ENCODE assay signal across 1 cellular context in the genomic region with DNA sequence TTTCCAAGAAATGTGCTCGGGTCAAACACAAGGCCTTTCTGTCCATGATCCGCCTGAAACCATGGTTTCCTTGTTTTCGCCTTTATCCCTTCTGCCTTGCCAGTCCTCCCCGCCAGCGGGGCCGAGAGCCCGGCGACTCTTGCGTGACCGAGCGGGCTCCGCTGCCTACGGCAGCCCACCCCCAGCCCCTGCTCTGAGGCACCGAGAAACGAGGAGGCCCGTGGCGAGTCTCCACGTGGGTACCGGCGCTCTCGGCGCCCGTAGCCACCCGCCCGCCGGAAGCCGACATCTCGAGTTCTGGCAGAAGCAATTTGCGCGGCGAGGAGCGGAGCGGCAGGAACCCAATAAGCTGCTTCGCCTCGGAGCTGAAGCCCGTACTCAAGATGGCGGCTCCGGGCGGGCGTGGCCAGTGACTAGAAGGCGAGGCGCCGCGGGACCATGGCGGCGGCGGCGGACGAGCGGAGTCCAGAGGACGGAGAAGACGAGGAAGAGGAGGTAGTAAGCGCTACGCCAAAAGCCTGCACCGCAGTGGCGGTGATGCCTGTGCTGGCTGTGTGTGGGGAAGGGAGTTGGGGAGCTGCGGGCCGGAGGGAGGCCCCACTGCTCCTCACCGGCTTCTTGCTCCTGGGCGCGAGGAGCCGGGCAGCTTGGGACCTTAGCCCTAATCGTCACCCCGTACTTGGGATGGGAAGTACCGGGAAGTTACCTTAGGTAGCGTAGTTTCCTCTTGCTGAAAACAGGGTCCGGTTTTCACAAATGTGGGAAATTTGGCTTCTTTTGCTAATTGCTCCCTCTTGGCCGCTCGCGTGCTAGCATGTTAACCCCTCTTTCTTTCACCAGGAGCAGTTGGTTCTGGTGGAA.
A peak's percentile ranks its signal among the peaks of the same experiment; 100 is the strongest.
TF ChIP-seq lines count a peak whose summit lies in the region.

A gene with protein sequence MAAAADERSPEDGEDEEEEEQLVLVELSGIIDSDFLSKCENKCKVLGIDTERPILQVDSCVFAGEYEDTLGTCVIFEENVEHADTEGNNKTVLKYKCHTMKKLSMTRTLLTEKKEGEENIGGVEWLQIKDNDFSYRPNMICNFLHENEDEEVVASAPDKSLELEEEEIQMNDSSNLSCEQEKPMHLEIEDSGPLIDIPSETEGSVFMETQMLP (plus strand): TSS at position 375 of the 861 bp plus-strand sequence. CDS start 64 bp downstream, at position 439.

TF ChIP-seq in HepG2, 621 proteins besides CTCF, POLR2A, EP300 and RAD21 (continued from another document and continues in another):
- TF ChIP-seq, protein P1, sequence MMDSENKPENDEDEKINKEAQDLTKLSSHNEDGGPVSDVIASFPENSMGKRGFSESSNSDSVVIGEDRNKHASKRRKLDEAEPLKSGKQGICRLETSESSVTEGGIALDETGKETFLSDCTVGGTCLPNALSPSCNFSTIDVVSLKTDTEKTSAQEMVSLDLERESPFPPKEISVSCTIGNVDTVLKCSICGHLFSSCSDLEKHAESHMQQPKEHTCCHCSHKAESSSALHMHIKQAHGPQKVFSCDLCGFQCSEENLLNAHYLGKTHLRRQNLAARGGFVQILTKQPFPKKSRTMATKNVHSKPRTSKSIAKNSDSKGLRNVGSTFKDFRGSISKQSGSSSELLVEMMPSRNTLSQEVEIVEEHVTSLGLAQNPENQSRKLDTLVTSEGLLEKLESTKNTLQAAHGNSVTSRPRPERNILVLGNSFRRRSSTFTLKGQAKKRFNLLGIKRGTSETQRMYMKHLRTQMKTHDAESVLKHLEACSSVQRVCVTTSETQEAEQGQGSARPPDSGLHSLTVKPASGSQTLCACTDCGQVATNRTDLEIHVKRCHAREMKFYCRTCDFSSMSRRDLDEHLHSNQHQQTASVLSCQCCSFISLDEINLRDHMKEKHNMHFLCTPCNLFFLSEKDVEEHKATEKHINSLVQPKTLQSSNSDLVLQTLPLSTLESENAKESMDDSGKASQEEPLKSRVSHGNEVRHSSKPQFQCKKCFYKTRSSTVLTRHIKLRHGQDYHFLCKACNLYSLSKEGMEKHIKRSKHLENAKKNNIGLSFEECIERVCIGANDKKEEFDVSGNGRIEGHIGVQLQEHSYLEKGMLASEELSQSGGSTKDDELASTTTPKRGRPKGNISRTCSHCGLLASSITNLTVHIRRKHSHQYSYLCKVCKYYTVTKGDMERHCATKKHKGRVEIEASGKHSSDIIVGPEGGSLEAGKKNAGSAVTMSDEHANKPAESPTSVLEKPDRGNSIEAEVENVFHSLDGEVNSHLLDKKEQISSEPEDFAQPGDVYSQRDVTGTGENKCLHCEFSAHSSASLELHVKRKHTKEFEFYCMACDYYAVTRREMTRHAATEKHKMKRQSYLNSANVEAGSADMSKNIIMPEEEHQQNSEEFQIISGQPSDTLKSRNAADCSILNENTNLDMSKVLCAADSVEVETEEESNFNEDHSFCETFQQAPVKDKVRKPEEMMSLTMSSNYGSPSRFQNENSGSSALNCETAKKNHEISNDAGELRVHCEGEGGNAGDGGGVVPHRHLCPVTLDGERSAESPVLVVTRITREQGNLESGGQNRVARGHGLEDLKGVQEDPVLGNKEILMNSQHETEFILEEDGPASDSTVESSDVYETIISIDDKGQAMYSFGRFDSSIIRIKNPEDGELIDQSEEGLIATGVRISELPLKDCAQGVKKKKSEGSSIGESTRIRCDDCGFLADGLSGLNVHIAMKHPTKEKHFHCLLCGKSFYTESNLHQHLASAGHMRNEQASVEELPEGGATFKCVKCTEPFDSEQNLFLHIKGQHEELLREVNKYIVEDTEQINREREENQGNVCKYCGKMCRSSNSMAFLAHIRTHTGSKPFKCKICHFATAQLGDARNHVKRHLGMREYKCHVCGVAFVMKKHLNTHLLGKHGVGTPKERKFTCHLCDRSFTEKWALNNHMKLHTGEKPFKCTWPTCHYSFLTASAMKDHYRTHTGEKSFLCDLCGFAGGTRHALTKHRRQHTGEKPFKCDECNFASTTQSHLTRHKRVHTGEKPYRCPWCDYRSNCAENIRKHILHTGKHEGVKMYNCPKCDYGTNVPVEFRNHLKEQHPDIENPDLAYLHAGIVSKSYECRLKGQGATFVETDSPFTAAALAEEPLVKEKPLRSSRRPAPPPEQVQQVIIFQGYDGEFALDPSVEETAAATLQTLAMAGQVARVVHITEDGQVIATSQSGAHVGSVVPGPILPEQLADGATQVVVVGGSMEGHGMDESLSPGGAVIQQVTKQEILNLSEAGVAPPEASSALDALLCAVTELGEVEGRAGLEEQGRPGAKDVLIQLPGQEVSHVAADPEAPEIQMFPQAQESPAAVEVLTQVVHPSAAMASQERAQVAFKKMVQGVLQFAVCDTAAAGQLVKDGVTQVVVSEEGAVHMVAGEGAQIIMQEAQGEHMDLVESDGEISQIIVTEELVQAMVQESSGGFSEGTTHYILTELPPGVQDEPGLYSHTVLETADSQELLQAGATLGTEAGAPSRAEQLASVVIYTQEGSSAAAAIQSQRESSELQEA (CRISPR knock-in tag; IDR thresholded peaks at IDR 0.05; ENCODE audit: not compliant biosample characterization), result peak; percentile 83
- TF ChIP-seq HDAC2 (CRISPR knock-in tag; IDR thresholded peaks at IDR 0.05) (peak; percentile 66), ZNF598 (CRISPR knock-in tag; IDR thresholded peaks at IDR 0.05; ENCODE audit: borderline replicate concordance) (peak; percentile 93; the same call in 1 of the 2 replicates), KLF16 (CRISPR knock-in tag; IDR thresholded peaks at IDR 0.05) (peak in 1 of 2 experiments; percentile 87; a peak in 2 of 4 replicates), ZNF720 (CRISPR knock-in tag; IDR thresholded peaks at IDR 0.05) (no peak), KDM1A (CRISPR knock-in tag; IDR thresholded peaks at IDR 0.05) (no peak), HHEX (CRISPR knock-in tag; IDR thresholded peaks at IDR 0.05) (no peak), ZNF567 (CRISPR knock-in tag; IDR thresholded peaks at IDR 0.05; ENCODE audit: borderline replicate concordance) (0 out of 2 replicates have a peak, but pooled peaks have one; percentile 56), ASH2L (IDR thresholded peaks at IDR 0.05; ENCODE audit: insufficient read length, low read depth, low read length) (peak; percentile 89), REPIN1 (CRISPR knock-in tag; IDR thresholded peaks at IDR 0.05; ENCODE audit: borderline replicate concordance, low read depth) (peak; percentile 88; the same call in 1 of the 2 replicates), GZF1 (CRISPR knock-in tag; IDR thresholded peaks at IDR 0.05) (no peak; the same call in 1 of the 2 replicates), IKZF1 (IDR thresholded peaks at IDR 0.05) (no peak), GATAD2A (CRISPR knock-in tag; IDR thresholded peaks at IDR 0.05) (peak; percentile 74; the same call in 1 of the 2 replicates), PHF5A (CRISPR knock-in tag; IDR thresholded peaks at IDR 0.05; ENCODE audit: low read depth, unreplicated experiment) (peak; percentile 88), SETDB1 (CRISPR knock-in tag; IDR thresholded peaks at IDR 0.05; ENCODE audit: borderline replicate concordance) (no peak), CBX5 (CRISPR knock-in tag; IDR thresholded peaks at IDR 0.05; ENCODE audit: borderline replicate concordance) (peak; percentile 68; the same call in 1 of the 2 replicates), ZNF446 (CRISPR knock-in tag; IDR thresholded peaks at IDR 0.05) (no peak; the same call in none of the 2 replicates), AGO2 (optimal IDR thresholded peaks at IDR 0.05; ENCODE audit: low read depth, low read length) (peak; percentile 85), FOSL1 (CRISPR knock-in tag; IDR thresholded peaks at IDR 0.05; ENCODE audit: borderline replicate concordance) (peak; percentile 41; the same call in 1 of the 2 replicates), ZNF546 (CRISPR knock-in tag; conservative IDR thresholded peaks at IDR 0.05) (peak; percentile 77; the same call in 1 of the 2 replicates), CHD2 (IDR thresholded peaks at IDR 0.05; ENCODE audit: low read depth, low read length) (no peak), ATAD3A (CRISPR knock-in tag; IDR thresholded peaks at IDR 0.05) (no peak), BRCA1 (CRISPR knock-in tag; IDR thresholded peaks at IDR 0.05) (peak; percentile 41; the same call in 1 of the 2 replicates), ZNF343 (CRISPR knock-in tag; IDR thresholded peaks at IDR 0.05) (peak; percentile 90), ZNF337 (CRISPR knock-in tag; IDR thresholded peaks at IDR 0.05; ENCODE audit: borderline replicate concordance, low read depth) (0 out of 2 replicates have a peak, but pooled peaks have one; percentile 82), MBNL3 (CRISPR knock-in tag; conservative IDR thresholded peaks at IDR 0.05) (no peak)
- TF ChIP-seq, protein P2, sequence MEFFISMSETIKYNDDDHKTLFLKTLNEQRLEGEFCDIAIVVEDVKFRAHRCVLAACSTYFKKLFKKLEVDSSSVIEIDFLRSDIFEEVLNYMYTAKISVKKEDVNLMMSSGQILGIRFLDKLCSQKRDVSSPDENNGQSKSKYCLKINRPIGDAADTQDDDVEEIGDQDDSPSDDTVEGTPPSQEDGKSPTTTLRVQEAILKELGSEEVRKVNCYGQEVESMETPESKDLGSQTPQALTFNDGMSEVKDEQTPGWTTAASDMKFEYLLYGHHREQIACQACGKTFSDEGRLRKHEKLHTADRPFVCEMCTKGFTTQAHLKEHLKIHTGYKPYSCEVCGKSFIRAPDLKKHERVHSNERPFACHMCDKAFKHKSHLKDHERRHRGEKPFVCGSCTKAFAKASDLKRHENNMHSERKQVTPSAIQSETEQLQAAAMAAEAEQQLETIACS (CRISPR knock-in tag; IDR thresholded peaks at IDR 0.05), result no peak
- TF ChIP-seq, protein P3, sequence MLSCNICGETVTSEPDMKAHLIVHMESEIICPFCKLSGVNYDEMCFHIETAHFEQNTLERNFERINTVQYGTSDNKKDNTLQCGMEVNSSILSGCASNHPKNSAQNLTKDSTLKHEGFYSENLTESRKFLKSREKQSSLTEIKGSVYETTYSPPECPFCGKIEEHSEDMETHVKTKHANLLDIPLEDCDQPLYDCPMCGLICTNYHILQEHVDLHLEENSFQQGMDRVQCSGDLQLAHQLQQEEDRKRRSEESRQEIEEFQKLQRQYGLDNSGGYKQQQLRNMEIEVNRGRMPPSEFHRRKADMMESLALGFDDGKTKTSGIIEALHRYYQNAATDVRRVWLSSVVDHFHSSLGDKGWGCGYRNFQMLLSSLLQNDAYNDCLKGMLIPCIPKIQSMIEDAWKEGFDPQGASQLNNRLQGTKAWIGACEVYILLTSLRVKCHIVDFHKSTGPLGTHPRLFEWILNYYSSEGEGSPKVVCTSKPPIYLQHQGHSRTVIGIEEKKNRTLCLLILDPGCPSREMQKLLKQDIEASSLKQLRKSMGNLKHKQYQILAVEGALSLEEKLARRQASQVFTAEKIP (CRISPR knock-in tag; IDR thresholded peaks at IDR 0.05; ENCODE audit: borderline replicate concordance), result no peak
- TF ChIP-seq, protein P4, sequence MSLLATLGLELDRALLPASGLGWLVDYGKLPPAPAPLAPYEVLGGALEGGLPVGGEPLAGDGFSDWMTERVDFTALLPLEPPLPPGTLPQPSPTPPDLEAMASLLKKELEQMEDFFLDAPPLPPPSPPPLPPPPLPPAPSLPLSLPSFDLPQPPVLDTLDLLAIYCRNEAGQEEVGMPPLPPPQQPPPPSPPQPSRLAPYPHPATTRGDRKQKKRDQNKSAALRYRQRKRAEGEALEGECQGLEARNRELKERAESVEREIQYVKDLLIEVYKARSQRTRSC (CRISPR knock-in tag; IDR thresholded peaks at IDR 0.05; ENCODE audit: low read depth), result no peak
- TF ChIP-seq, protein P5, sequence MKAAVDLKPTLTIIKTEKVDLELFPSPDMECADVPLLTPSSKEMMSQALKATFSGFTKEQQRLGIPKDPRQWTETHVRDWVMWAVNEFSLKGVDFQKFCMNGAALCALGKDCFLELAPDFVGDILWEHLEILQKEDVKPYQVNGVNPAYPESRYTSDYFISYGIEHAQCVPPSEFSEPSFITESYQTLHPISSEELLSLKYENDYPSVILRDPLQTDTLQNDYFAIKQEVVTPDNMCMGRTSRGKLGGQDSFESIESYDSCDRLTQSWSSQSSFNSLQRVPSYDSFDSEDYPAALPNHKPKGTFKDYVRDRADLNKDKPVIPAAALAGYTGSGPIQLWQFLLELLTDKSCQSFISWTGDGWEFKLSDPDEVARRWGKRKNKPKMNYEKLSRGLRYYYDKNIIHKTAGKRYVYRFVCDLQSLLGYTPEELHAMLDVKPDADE (CRISPR knock-in tag; IDR thresholded peaks at IDR 0.05), result no peak; the same call in 1 of the 2 replicates
- TF ChIP-seq, protein P6, sequence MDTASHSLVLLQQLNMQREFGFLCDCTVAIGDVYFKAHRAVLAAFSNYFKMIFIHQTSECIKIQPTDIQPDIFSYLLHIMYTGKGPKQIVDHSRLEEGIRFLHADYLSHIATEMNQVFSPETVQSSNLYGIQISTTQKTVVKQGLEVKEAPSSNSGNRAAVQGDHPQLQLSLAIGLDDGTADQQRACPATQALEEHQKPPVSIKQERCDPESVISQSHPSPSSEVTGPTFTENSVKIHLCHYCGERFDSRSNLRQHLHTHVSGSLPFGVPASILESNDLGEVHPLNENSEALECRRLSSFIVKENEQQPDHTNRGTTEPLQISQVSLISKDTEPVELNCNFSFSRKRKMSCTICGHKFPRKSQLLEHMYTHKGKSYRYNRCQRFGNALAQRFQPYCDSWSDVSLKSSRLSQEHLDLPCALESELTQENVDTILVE (CRISPR knock-in tag; IDR thresholded peaks at IDR 0.05), result peak; percentile 89; the same call in 1 of the 2 replicates
- TF ChIP-seq, protein P7, sequence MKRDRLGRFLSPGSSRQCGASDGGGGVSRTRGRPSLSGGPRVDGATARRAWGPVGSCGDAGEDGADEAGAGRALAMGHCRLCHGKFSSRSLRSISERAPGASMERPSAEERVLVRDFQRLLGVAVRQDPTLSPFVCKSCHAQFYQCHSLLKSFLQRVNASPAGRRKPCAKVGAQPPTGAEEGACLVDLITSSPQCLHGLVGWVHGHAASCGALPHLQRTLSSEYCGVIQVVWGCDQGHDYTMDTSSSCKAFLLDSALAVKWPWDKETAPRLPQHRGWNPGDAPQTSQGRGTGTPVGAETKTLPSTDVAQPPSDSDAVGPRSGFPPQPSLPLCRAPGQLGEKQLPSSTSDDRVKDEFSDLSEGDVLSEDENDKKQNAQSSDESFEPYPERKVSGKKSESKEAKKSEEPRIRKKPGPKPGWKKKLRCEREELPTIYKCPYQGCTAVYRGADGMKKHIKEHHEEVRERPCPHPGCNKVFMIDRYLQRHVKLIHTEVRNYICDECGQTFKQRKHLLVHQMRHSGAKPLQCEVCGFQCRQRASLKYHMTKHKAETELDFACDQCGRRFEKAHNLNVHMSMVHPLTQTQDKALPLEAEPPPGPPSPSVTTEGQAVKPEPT (CRISPR knock-in tag; IDR thresholded peaks at IDR 0.05; ENCODE audit: low read depth), result 0 out of 2 replicates have a peak, but pooled peaks have one; percentile 74
- TF ChIP-seq, protein P8, sequence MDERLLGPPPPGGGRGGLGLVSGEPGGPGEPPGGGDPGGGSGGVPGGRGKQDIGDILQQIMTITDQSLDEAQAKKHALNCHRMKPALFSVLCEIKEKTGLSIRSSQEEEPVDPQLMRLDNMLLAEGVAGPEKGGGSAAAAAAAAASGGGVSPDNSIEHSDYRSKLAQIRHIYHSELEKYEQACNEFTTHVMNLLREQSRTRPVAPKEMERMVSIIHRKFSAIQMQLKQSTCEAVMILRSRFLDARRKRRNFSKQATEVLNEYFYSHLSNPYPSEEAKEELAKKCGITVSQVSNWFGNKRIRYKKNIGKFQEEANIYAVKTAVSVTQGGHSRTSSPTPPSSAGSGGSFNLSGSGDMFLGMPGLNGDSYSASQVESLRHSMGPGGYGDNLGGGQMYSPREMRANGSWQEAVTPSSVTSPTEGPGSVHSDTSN (CRISPR knock-in tag; IDR thresholded peaks at IDR 0.05), result no peak
- TF ChIP-seq, protein P9, sequence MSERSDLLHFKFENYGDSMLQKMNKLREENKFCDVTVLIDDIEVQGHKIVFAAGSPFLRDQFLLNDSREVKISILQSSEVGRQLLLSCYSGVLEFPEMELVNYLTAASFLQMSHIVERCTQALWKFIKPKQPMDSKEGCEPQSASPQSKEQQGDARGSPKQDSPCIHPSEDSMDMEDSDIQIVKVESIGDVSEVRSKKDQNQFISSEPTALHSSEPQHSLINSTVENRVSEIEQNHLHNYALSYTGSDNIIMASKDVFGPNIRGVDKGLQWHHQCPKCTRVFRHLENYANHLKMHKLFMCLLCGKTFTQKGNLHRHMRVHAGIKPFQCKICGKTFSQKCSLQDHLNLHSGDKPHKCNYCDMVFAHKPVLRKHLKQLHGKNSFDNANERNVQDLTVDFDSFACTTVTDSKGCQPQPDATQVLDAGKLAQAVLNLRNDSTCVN (CRISPR knock-in tag; IDR thresholded peaks at IDR 0.05; ENCODE audit: borderline replicate concordance), result 0 out of 2 replicates have a peak, but pooled peaks have one; percentile 83
